Comparison of ENCODE assay signal across 16 cellular contexts in genomic region chr2:52387937-52388590, GRCh38.
DNase-seq lines count a peak whose midpoint lies in the region; ATAC-seq and TF ChIP-seq lines count a peak whose summit lies in the region.
"Had no signal": no experiment of that assay in that cellular context is flagged by ENCODE, and none has a peak within 500 bp of the region (broad histone marks: within the 10 kb centered on the region; RNA-seq: fewer than 3 reads in every experiment).

No MANE protein-coding gene starts in this region.

- H3K27ac Mint-ChIP-seq in WTC11, result peak overlapping the region; percentile 30; the same call in 1 of the 2 replicates
- H3K27ac Mint-ChIP-seq in activated T-cell treated with anti-CD3 and anti-CD28 coated beads, Interleukin-2, amount 50 U/mL, for 24 hours, result no peak overlapping the region
- H3K27ac Mint-ChIP-seq: B cell; CD4-positive, CD25-positive, alpha-beta regulatory T cell; CD8-positive, alpha-beta memory T cell had no signal

- H2BK5ac ChIP-seq in trophoblast cell (ENCODE audit: low read depth, low read length, poor library complexity), result no peak overlapping the region

- H3K27me3 ChIP-seq in trophoblast cell (ENCODE audit: insufficient read depth, low read length), result no peaks in the 10 kb centered on the region
- H3K27me3 ChIP-seq: BLaER1 treated with 17β-estradiol and CSF1 and Interleukin-3, amounts not matched to agents 10 nM and 100 nM had no signal

- H3K4me2 ChIP-seq in trophoblast cell (ENCODE audit: low read length), result no peak overlapping the region
- H3K4me2 ChIP-seq: BLaER1 treated with 17β-estradiol and CSF1 and Interleukin-3, amounts not matched to agents 10 nM and 100 nM had no signal

- no peak overlapping the region for H3K23ac ChIP-seq in trophoblast cell (ENCODE audit: low read length)

- no peak overlapping the region for H2AK5ac ChIP-seq in trophoblast cell (ENCODE audit: low read length)

- H3K9me3 ChIP-seq in trophoblast cell (ENCODE audit: insufficient read depth, low read depth, low read length), result no peaks in the 10 kb centered on the region
- H3K9me3 ChIP-seq: BLaER1 treated with 17β-estradiol and CSF1 and Interleukin-3, amounts not matched to agents 10 nM and 100 nM; HAP-1 had no signal

- no peak overlapping the region for H3K4me3 Mint-ChIP-seq in WTC11
- H3K4me3 Mint-ChIP-seq in activated T-cell treated with anti-CD3 and anti-CD28 coated beads, Interleukin-2, amount 50 U/mL, for 24 hours, result no peak overlapping the region
- H3K4me3 Mint-ChIP-seq: B cell; CD4-positive, CD25-positive, alpha-beta regulatory T cell; CD8-positive, alpha-beta memory T cell had no signal

- peaks cover 0 to 2% of the 10 kb centered on the region in 2 experiments for H3K4me1 ChIP-seq in trophoblast cell (ENCODE audit: control insufficient read depth in 1 of 2, insufficient read depth in 2 of 2, low read length in 2 of 2)
- H3K4me1 ChIP-seq: BLaER1 treated with 17β-estradiol and CSF1 and Interleukin-3, amounts not matched to agents 10 nM and 100 nM had no signal

- H3K4ac ChIP-seq in trophoblast cell (ENCODE audit: low read depth, low read length), result no peak overlapping the region

- no peak overlapping the region for H4K12ac ChIP-seq in trophoblast cell (ENCODE audit: low read depth, low read length)

- H2BK12ac ChIP-seq in trophoblast cell (ENCODE audit: low read length), result no peak overlapping the region

- DNase-seq in NCI-H524 (lab: John Stamatoyannopoulos, UW) (peak; percentile 10 to 53), NCI-H524 treated with DMSO at 0.1 percent for 48 hours (lab: John Stamatoyannopoulos, UW) (no peak), WTC11 (ENCODE audit: low spot score) (no peak), islet precursor cell (peak; percentile 81), NCI-H2227 (lab: John Stamatoyannopoulos, UW; ENCODE audit: unreplicated experiment) (no peak), trophoblast cell (no peak)
- no peak for DNase-seq in activated T-cell treated with anti-CD3 and anti-CD28 coated beads, Interleukin-2, amount 50 U/mL, for 24 hours
- DNase-seq: CD4-positive, CD25-positive, alpha-beta regulatory T cell; CD8-positive, alpha-beta memory T cell; COR-L47; DMS153; DMS79; GF-D8 had no signal

- H3K18ac ChIP-seq in trophoblast cell (ENCODE audit: low read length), result no peak overlapping the region

- peaks cover 14% of the 10 kb centered on the region for H3K4me1 Mint-ChIP-seq in WTC11
- H3K4me1 Mint-ChIP-seq in activated T-cell treated with anti-CD3 and anti-CD28 coated beads, Interleukin-2, amount 50 U/mL, for 24 hours (ENCODE audit: low read depth), result no peaks in the 10 kb centered on the region
- H3K4me1 Mint-ChIP-seq: B cell; CD4-positive, CD25-positive, alpha-beta regulatory T cell; CD8-positive, alpha-beta memory T cell had no signal

- H3K27me3 Mint-ChIP-seq in WTC11 (ENCODE audit: low read depth), result no peaks in the 10 kb centered on the region
- H3K27me3 Mint-ChIP-seq in activated T-cell treated with anti-CD3 and anti-CD28 coated beads, Interleukin-2, amount 50 U/mL, for 24 hours, result no peaks in the 10 kb centered on the region
- H3K27me3 Mint-ChIP-seq: B cell; CD4-positive, CD25-positive, alpha-beta regulatory T cell; CD8-positive, alpha-beta memory T cell had no signal

- no peak for TF ChIP-seq CTCF in WTC11 (IDR thresholded peaks at IDR 0.05)

- peaks cover 4% of the 10 kb centered on the region; the same call in 1 of the 2 replicates for H3K9me3 Mint-ChIP-seq in WTC11
- H3K9me3 Mint-ChIP-seq in activated T-cell treated with anti-CD3 and anti-CD28 coated beads, Interleukin-2, amount 50 U/mL, for 24 hours, result peaks cover 11% of the 10 kb centered on the region

- no peak overlapping the region for H3K4me3 ChIP-seq in trophoblast cell (ENCODE audit: low read depth, low read length)
- H3K4me3 ChIP-seq: BLaER1 treated with 17β-estradiol and CSF1 and Interleukin-3, amounts not matched to agents 10 nM and 100 nM; HAP-1 had no signal

- CTCF ChIA-PET in WTC11 (lab: Charles Lee), result no interaction called here

- H2BK120ac ChIP-seq in trophoblast cell (ENCODE audit: insufficient read depth, low read length, poor library complexity), result no peak overlapping the region

- no peaks in the 10 kb centered on the region for H3K79me1 ChIP-seq in trophoblast cell (ENCODE audit: low read length)

- H4K8ac ChIP-seq in trophoblast cell (ENCODE audit: low read depth, low read length), result no peak overlapping the region

- POLR2A ChIA-PET in WTC11 (lab: Charles Lee), result no interaction called here

- no peak overlapping the region for H3K9ac ChIP-seq in trophoblast cell (ENCODE audit: low read length)
- H3K9ac ChIP-seq: BLaER1 treated with 17β-estradiol and CSF1 and Interleukin-3, amounts not matched to agents 10 nM and 100 nM had no signal

- H3K36me3 ChIP-seq in trophoblast cell (ENCODE audit: control insufficient read depth in 1 of 2, insufficient read depth in 2 of 2, low read length in 2 of 2), result no peaks in the 10 kb centered on the region
- H3K36me3 ChIP-seq: BLaER1 treated with 17β-estradiol and CSF1 and Interleukin-3, amounts not matched to agents 10 nM and 100 nM; HAP-1 had no signal

- H2AFZ ChIP-seq in trophoblast cell (ENCODE audit: insufficient read depth, low read length, poor library complexity), result no peak overlapping the region

- no CpG with 5 or more reads among the region's 5 CpGs for WGBS in trophoblast cell (ENCODE audit: extremely low coverage, insufficient coverage, insufficient read length)

- H3K27ac ChIP-seq in trophoblast cell (ENCODE audit: low read depth, low read length), result no peak overlapping the region
- H3K27ac ChIP-seq: BLaER1 treated with 17β-estradiol and CSF1 and Interleukin-3, amounts not matched to agents 10 nM and 100 nM had no signal

- peak; percentile 56 for ATAC-seq in WTC11

- no peaks in the 10 kb centered on the region for H3K36me3 Mint-ChIP-seq in WTC11
- H3K36me3 Mint-ChIP-seq in activated T-cell treated with anti-CD3 and anti-CD28 coated beads, Interleukin-2, amount 50 U/mL, for 24 hours (ENCODE audit: low read depth), result no peaks in the 10 kb centered on the region
- H3K36me3 Mint-ChIP-seq: CD4-positive, CD25-positive, alpha-beta regulatory T cell; CD8-positive, alpha-beta memory T cell had no signal

- H4K91ac ChIP-seq in trophoblast cell (ENCODE audit: low read depth, low read length), result no peak overlapping the region

- no peaks in the 10 kb centered on the region for H3K79me2 ChIP-seq in trophoblast cell (ENCODE audit: control insufficient read depth, insufficient read depth, low read length, poor library complexity)

- no peak overlapping the region for H3K14ac ChIP-seq in trophoblast cell (ENCODE audit: low read length)

TF ChIP-seq in WTC11, 78 proteins besides CTCF, POLR2A, EP300 and RAD21 (continues in another document):
- TF ChIP-seq ZNF532 (CRISPR knock-in tag; IDR thresholded peaks at IDR 0.05; ENCODE audit: borderline replicate concordance) (no peak), ZNF281 (CRISPR knock-in tag; IDR thresholded peaks at IDR 0.05) (no peak), GABPB1 (CRISPR knock-in tag; IDR thresholded peaks at IDR 0.05) (no peak)

Comparison
In these comparisons a context has a peak if more than half of its experiments do, and no peak if none do; other contexts are left out.
1. DNase-seq: peak in NCI-H524 (2 of 2) and islet precursor cell (single experiment); none in NCI-H524 treated with DMSO at 0.1 percent for 48 hours (single experiment), WTC11 (single experiment), activated T-cell treated with anti-CD3 and anti-CD28 coated beads, Interleukin-2, amount 50 U/mL, for 24 hours (single experiment), NCI-H2227 (single experiment) and trophoblast cell (0 of 2).